ENCODE assay signal across 1 cellular context in the genomic region with DNA sequence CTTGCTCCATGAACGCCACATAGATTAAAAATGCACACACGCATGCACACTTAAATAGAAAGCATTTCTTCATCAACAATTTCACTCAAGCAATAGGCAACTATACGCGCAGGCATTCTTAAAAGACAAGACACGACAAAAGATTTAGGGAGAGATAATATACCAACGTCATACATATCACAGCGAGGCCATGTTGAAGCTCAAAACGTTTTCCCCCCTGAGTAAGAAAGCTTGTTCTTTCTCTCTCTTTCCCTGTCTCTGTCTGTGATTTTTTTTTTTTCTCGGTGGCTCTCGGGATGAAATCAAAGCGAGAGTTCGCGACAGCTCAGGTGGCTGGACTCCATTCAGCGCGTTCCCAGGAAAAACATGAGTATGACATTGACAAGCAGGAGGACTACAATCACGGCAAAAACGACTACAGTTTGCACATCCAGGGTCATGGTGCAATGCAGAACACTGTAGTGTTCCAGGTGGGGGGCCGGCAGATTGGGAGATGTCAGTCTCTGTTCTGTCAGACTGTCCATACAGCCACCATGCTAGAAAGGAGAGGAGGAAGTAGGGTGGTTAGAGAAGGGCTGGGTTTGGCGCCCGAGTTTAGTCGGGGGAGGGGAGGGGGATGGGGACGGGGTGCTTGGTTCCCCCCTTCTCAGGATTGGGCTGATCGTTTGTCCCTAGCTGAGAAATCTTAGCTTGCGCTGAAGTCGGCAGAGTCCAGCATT.
TF ChIP-seq lines count a peak whose summit lies in the region.

No MANE protein-coding gene starts in this region.

TF ChIP-seq in SK-N-SH, 30 proteins besides CTCF, POLR2A, EP300 and RAD21 (continued from another document):
- TF ChIP-seq, protein P1, sequence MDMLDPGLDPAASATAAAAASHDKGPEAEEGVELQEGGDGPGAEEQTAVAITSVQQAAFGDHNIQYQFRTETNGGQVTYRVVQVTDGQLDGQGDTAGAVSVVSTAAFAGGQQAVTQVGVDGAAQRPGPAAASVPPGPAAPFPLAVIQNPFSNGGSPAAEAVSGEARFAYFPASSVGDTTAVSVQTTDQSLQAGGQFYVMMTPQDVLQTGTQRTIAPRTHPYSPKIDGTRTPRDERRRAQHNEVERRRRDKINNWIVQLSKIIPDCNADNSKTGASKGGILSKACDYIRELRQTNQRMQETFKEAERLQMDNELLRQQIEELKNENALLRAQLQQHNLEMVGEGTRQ (IDR thresholded peaks at IDR 0.05; ENCODE audit: borderline replicate concordance, low read depth, low read length): no peak
- TF ChIP-seq, protein P2, sequence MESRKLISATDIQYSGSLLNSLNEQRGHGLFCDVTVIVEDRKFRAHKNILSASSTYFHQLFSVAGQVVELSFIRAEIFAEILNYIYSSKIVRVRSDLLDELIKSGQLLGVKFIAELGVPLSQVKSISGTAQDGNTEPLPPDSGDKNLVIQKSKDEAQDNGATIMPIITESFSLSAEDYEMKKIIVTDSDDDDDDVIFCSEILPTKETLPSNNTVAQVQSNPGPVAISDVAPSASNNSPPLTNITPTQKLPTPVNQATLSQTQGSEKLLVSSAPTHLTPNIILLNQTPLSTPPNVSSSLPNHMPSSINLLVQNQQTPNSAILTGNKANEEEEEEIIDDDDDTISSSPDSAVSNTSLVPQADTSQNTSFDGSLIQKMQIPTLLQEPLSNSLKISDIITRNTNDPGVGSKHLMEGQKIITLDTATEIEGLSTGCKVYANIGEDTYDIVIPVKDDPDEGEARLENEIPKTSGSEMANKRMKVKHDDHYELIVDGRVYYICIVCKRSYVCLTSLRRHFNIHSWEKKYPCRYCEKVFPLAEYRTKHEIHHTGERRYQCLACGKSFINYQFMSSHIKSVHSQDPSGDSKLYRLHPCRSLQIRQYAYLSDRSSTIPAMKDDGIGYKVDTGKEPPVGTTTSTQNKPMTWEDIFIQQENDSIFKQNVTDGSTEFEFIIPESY (IDR thresholded peaks at IDR 0.05; ENCODE audit: borderline replicate concordance, low read depth): no peak
